Comparison of ENCODE assay signal across 9 cellular contexts in the genomic region with DNA sequence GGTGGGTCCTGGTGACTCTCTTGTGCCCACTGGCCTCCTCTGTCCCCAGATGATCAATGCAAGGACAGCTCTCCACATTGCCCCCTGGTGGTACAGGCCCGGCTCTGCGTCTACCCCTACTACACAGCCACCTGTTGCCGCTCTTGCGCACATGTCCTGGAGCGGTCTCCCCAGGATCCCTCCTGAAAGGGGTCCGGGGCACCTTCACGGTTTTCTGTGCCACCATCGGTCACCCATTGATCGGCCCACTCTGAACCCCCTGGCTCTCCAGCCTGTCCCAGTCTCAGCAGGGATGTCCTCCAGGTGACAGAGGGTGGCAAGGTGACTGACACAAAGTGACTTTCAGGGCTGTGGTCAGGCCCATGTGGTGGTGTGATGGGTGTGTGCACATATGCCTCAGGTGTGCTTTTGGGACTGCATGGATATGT. TPM values are rescaled to one million over a fixed set of nuclear protein-coding genes. Genes with fewer than 3 reads are reported as not detected.
A peak's percentile ranks its signal among the peaks of the same experiment; 100 is the strongest.
DNase-seq lines count a peak whose midpoint lies in the region; ATAC-seq and TF ChIP-seq lines count a peak whose summit lies in the region.
"Had no signal": no experiment of that assay in that cellular context is flagged by ENCODE, and none has a peak within 500 bp of the region (broad histone marks: within the 10 kb centered on the region; RNA-seq: fewer than 3 reads in every experiment).

No MANE protein-coding gene starts in this region.

- no peaks in the 10 kb centered on the region for H3K9me3 Mint-ChIP-seq in Calu3 (ENCODE audit: low read depth, unreplicated experiment)
- H3K9me3 Mint-ChIP-seq in activated naive CD4-positive, alpha-beta T cell treated with anti-CD3 and anti-CD28 coated beads, Interleukin-2, amount 10 ng/mL, durations not matched to agents 7 days and 5 days, result no peaks in the 10 kb centered on the region

- H3K36me3 ChIP-seq in Karpas-422 (ENCODE audit: insufficient read depth, low read length) (no peaks in the 10 kb centered on the region), parathyroid adenoma (ENCODE audit: control insufficient read depth, insufficient read depth, low read length) (no peaks in the 10 kb centered on the region)

- peak overlapping the region; percentile 75 for H3K4me3 Mint-ChIP-seq in Calu3 (ENCODE audit: low read depth, unreplicated experiment)
- H3K4me3 Mint-ChIP-seq in activated naive CD4-positive, alpha-beta T cell treated with anti-CD3 and anti-CD28 coated beads, Interleukin-2, amount 10 ng/mL, durations not matched to agents 7 days and 5 days, result peak overlapping the region; percentile 96

- peak; percentile 97 for TF ChIP-seq CTCF in Calu3 (IDR thresholded peaks at IDR 0.05; ENCODE audit: unreplicated experiment)
- TF ChIP-seq CTCF in parathyroid adenoma (IDR thresholded peaks at IDR 0.05), result peak; percentile 66

- H3K9me2 ChIP-seq in Karpas-422 (replicated peaks; ENCODE audit: insufficient read depth, low read length), result no peaks in the 10 kb centered on the region

- no peaks in the 10 kb centered on the region for H3K79me2 ChIP-seq in Karpas-422 (ENCODE audit: low read length)
- H3K79me2 ChIP-seq in parathyroid adenoma, result no peaks in the 10 kb centered on the region

- H3K27me3 ChIP-seq in Karpas-422 (ENCODE audit: low read length), result no peaks in the 10 kb centered on the region
- H3K27me3 ChIP-seq in parathyroid adenoma (ENCODE audit: control insufficient read depth, insufficient read depth, low read length), result no peaks in the 10 kb centered on the region

- DNase-seq in Calu3 (peak; percentile 90), Karpas-422 (peak; percentile 92), SHP77 (lab: John Stamatoyannopoulos, UW) (peak; percentile 83 to 89), head of caudate nucleus (peak; percentile 41 to 87 (median 69))
- DNase-seq in activated naive CD4-positive, alpha-beta T cell treated with anti-CD3 and anti-CD28 coated beads, Interleukin-2, amount 10 ng/mL, durations not matched to agents 7 days and 5 days, result peak; percentile 85

- H3K9ac ChIP-seq in Karpas-422 (ENCODE audit: low read length) (peak overlapping the region; percentile 83), parathyroid adenoma (no peak overlapping the region)

- BruUV-seq in Calu3 (replicated peaks; lab: Mats Ljungman, UMichigan), result no TSS peak

- peaks cover 49% of the 10 kb centered on the region for H3K4me1 Mint-ChIP-seq in Calu3 (ENCODE audit: low read depth, unreplicated experiment)
- H3K4me1 Mint-ChIP-seq in activated naive CD4-positive, alpha-beta T cell treated with anti-CD3 and anti-CD28 coated beads, Interleukin-2, amount 10 ng/mL, durations not matched to agents 7 days and 5 days, result peaks cover 46% of the 10 kb centered on the region

- H3K27ac ChIP-seq in Karpas-422 (ENCODE audit: low read length), result peak overlapping the region; percentile 95
- H3K27ac ChIP-seq in parathyroid adenoma, result peak overlapping the region; percentile 100

- intact Hi-C loops in Calu3 (cut with micrococcal nuclease; ENCODE audit: unreplicated experiment), result loop anchor here (1.0 to 10.0 kb wide), 6 partner anchors 28 to 417 kb away; partner anchors contain the start of gene GOLPH3L
- intact Hi-C loops in head of caudate nucleus (cut with DNase I), result loop anchor here (5.0 kb wide), 1 partner anchor 67 kb away; the partner anchor contains the start of gene ENSA

- H3K9me3 ChIP-seq in Karpas-422 (ENCODE audit: low read length), result no peaks in the 10 kb centered on the region
- no peaks in the 10 kb centered on the region for H3K9me3 ChIP-seq in parathyroid adenoma (ENCODE audit: control insufficient read depth, low read length)

- 0 out of 2 replicates have a peak, but pooled peaks cover 4% of the 10 kb centered on the region for H4K20me1 ChIP-seq in Karpas-422 (ENCODE audit: insufficient read depth, low read depth, low read length)

- H3K27ac Mint-ChIP-seq in Calu3 (ENCODE audit: unreplicated experiment), result peak overlapping the region; percentile 95
- peak overlapping the region; percentile 100 for H3K27ac Mint-ChIP-seq in activated naive CD4-positive, alpha-beta T cell treated with anti-CD3 and anti-CD28 coated beads, Interleukin-2, amount 10 ng/mL, durations not matched to agents 7 days and 5 days

- no peak for ATAC-seq in HG03520 (IDR thresholded peaks at IDR 0.05; ENCODE audit: unreplicated experiment)
- ATAC-seq in HG03139 (IDR thresholded peaks at IDR 0.05; ENCODE audit: unreplicated experiment), result no peak

- H3K27me3 Mint-ChIP-seq in Calu3 (ENCODE audit: unreplicated experiment), result no peaks in the 10 kb centered on the region
- H3K27me3 Mint-ChIP-seq in activated naive CD4-positive, alpha-beta T cell treated with anti-CD3 and anti-CD28 coated beads, Interleukin-2, amount 10 ng/mL, durations not matched to agents 7 days and 5 days, result no peaks in the 10 kb centered on the region

- CTCF ChIA-PET in Calu3 (lab: Charles Lee), result interaction anchor here (0.5 to 3.9 kb wide), 16 partner anchors 9 to 473 kb away, joined by 3 to 24 read pairs (median 4); partner anchors contain the start of genes ENSA, FALEC and GOLPH3L
- CTCF ChIA-PET in activated naive CD4-positive, alpha-beta T cell treated with anti-CD3 and anti-CD28 coated beads, Interleukin-2, amount 10 ng/mL, durations not matched to agents 7 days and 5 days (lab: Charles Lee), result interaction anchor here (0.7 to 11.7 kb wide), 30 partner anchors 8 to 436 kb away, joined by 3 to 221 read pairs (median 6); partner anchors contain the start of genes ENSA, GOLPH3L, MCL1 and SETDB1

- peaks cover 54% of the 10 kb centered on the region for H3K4me1 ChIP-seq in Karpas-422 (ENCODE audit: low read length)
- peaks cover 30% of the 10 kb centered on the region for H3K4me1 ChIP-seq in parathyroid adenoma

- H2AFZ ChIP-seq in Karpas-422 (ENCODE audit: low read length), result no peak overlapping the region
- no peak overlapping the region for H2AFZ ChIP-seq in parathyroid adenoma

- H3K4me2 ChIP-seq in Karpas-422 (ENCODE audit: low read depth, low read length, poor library complexity, severe bottlenecking), result peak overlapping the region; percentile 95
- peak overlapping the region; percentile 99 for H3K4me2 ChIP-seq in parathyroid adenoma (ENCODE audit: low read length)

- peak overlapping the region; percentile 18; the same call in 1 of the 2 replicates for H3K4me3 ChIP-seq in Karpas-422 (ENCODE audit: low read length)
- no peak overlapping the region for H3K4me3 ChIP-seq in parathyroid adenoma (ENCODE audit: low read depth, low read length)

- H3K36me3 Mint-ChIP-seq in Calu3 (ENCODE audit: insufficient read depth, unreplicated experiment), result peaks cover 75% of the 10 kb centered on the region
- peaks cover 6% of the 10 kb centered on the region for H3K36me3 Mint-ChIP-seq in activated naive CD4-positive, alpha-beta T cell treated with anti-CD3 and anti-CD28 coated beads, Interleukin-2, amount 10 ng/mL, durations not matched to agents 7 days and 5 days

RNA-seq across cellular contexts. Expression of gene ADAMTSL4, which starts 10.8 kb away (rescaled TPM):
- 1.9 and 2.7 TPM in 2 replicates for total RNA-seq in Calu3 (2022)
- total RNA-seq in Karpas-422 (2014; rRNA removed; shearing (Covaris generic); ENCODE audit: low replicate concordance), result not detected in 2 replicates

RNA-seq across cellular contexts. Expression of gene MCL1, which starts 19.4 kb away (rescaled TPM):
- total RNA-seq in Calu3 (2022), result 261 and 262 TPM in 2 replicates
- total RNA-seq in Karpas-422 (2014; rRNA removed; shearing (Covaris generic); ENCODE audit: low replicate concordance), result 141 and 150 TPM in 2 replicates

RNA-seq across cellular contexts. Expression of gene FALEC, which starts 44.5 kb away (rescaled TPM):
- total RNA-seq in Calu3 (2022), result 0.71 TPM in 1 of 2 replicates, not detected in the other
- 0.54 TPM in 1 of 2 replicates, not detected in the other for total RNA-seq in Karpas-422 (2014; rRNA removed; shearing (Covaris generic); ENCODE audit: low replicate concordance)
- total RNA-seq: T-helper 2 cell treated with Interferon-gamma antibody and Interleukin-4, amounts not matched to agents 100 ng/mL and 5 ng/mL, for 36 hours had no signal

RNA-seq across cellular contexts. Expression of gene ECM1, which starts 52.1 kb away (rescaled TPM):
- 1.6 and 2.8 TPM in 2 replicates for total RNA-seq in Calu3 (2022)
- total RNA-seq in Karpas-422 (2014; rRNA removed; shearing (Covaris generic); ENCODE audit: low replicate concordance), result 2.2 and 7.2 TPM in 2 replicates
